ENCODE assay signal across 1 cellular context in the genomic region with DNA sequence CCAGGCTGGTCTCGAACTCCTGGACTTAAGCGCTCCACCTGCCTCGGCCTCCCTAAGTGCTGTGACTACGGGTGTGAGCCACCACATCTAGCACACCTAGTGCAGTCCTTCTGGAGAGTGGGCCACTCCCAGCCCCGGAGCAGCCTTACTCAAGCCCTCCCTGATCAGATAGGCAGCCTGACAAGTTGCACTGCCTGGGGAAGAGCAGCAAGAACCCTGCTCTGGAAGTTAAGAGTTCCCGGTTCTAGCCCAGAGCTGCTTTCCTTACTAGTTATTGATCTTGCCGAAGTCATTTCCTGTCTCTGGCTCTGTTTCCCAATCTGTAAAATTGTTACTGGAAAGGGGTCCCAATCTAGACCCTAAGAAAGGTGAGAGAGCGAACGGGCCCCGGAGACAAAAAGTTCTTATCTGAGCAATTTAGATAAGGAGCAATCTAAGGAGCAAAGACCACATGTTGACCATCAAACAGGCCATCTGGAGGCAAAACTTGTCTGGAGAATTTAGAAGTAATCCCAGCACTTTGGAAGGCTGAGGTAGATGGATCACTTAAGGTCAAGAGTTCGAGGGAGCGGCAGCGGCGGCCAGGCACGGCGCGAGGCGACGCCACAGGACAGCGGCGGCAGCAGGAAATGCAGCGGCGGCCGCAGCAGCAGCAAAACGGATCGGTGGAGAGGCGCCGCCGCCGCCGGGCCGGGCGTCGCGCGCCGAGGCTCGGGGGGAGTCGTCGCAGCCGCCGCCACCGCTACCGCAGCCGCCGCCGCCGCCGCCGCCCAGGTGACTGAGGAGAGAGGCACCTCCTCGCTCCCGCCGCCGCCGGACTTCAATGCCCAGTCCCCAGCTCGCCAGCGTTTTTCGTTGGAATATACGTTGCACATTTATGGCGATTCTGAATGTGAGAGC.
A peak's percentile ranks its signal among the peaks of the same experiment; 100 is the strongest.
TF ChIP-seq lines count a peak whose summit lies in the region.

No MANE protein-coding gene starts in this region.

TF ChIP-seq in K562, 482 proteins besides CTCF, POLR2A, EP300 and RAD21 (continued from another document and continues in another):
- TF ChIP-seq, protein P1, sequence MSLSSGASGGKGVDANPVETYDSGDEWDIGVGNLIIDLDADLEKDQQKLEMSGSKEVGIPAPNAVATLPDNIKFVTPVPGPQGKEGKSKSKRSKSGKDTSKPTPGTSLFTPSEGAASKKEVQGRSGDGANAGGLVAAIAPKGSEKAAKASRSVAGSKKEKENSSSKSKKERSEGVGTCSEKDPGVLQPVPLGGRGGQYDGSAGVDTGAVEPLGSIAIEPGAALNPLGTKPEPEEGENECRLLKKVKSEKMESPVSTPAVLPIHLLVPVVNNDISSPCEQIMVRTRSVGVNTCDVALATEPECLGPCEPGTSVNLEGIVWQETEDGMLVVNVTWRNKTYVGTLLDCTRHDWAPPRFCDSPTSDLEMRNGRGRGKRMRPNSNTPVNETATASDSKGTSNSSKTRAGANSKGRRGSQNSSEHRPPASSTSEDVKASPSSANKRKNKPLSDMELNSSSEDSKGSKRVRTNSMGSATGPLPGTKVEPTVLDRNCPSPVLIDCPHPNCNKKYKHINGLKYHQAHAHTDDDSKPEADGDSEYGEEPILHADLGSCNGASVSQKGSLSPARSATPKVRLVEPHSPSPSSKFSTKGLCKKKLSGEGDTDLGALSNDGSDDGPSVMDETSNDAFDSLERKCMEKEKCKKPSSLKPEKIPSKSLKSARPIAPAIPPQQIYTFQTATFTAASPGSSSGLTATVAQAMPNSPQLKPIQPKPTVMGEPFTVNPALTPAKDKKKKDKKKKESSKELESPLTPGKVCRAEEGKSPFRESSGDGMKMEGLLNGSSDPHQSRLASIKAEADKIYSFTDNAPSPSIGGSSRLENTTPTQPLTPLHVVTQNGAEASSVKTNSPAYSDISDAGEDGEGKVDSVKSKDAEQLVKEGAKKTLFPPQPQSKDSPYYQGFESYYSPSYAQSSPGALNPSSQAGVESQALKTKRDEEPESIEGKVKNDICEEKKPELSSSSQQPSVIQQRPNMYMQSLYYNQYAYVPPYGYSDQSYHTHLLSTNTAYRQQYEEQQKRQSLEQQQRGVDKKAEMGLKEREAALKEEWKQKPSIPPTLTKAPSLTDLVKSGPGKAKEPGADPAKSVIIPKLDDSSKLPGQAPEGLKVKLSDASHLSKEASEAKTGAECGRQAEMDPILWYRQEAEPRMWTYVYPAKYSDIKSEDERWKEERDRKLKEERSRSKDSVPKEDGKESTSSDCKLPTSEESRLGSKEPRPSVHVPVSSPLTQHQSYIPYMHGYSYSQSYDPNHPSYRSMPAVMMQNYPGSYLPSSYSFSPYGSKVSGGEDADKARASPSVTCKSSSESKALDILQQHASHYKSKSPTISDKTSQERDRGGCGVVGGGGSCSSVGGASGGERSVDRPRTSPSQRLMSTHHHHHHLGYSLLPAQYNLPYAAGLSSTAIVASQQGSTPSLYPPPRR (CRISPR knock-in tag; IDR thresholded peaks at IDR 0.05; ENCODE audit: borderline replicate concordance): no peak
- TF ChIP-seq POLR2H (tag; IDR thresholded peaks at IDR 0.05; ENCODE audit: low read depth) (0 out of 2 replicates have a peak, but pooled peaks have one; percentile 3), CEBPG (CRISPR knock-in tag; IDR thresholded peaks at IDR 0.05) (no peak), CEBPG (tag; conservative IDR thresholded peaks at IDR 0.05 in 1 of 2, IDR thresholded peaks at IDR 0.05 in 1 of 2) (no peak), SMARCC2 (IDR thresholded peaks at IDR 0.05; ENCODE audit: low read depth) (0 out of 2 replicates have a peak, but pooled peaks have one; percentile 38), ZNF212 (CRISPR knock-in tag; IDR thresholded peaks at IDR 0.05) (no peak), NR2C1 (IDR thresholded peaks at IDR 0.05) (no peak), NR2C1 (tag; IDR thresholded peaks at IDR 0.05) (peak; percentile 60), BCOR (IDR thresholded peaks at IDR 0.05) (peak; percentile 35; the same call in 1 of the 2 replicates), ZFP30 (CRISPR knock-in tag; IDR thresholded peaks at IDR 0.05; ENCODE audit: borderline replicate concordance) (no peak), NCOR1 (IDR thresholded peaks at IDR 0.05) (peak; percentile 65), GTF2F1 (IDR thresholded peaks at IDR 0.05; ENCODE audit: low read depth, low read length) (no peak), GATA2 (CRISPR knock-in tag; IDR thresholded peaks at IDR 0.05) (peak; percentile 39; the same call in 1 of the 2 replicates), YBX1 (IDR thresholded peaks at IDR 0.05) (no peak), SMC3 (conservative IDR thresholded peaks at IDR 0.05; ENCODE audit: insufficient read depth, low read depth, low read length) (no peak), SAP30 (IDR thresholded peaks at IDR 0.05; ENCODE audit: borderline replicate concordance, insufficient read depth, low read depth, low read length, poor library complexity, severe bottlenecking) (no peak), ATF7 (IDR thresholded peaks at IDR 0.05) (peak; percentile 27; the same call in 1 of the 2 replicates), ZBTB1 (CRISPR knock-in tag; IDR thresholded peaks at IDR 0.05; ENCODE audit: borderline replicate concordance, low read depth) (no peak), FOXM1 (IDR thresholded peaks at IDR 0.05; ENCODE audit: low read depth) (peak; percentile 54; the same call in 1 of the 2 replicates), FOXM1 (CRISPR knock-in tag; IDR thresholded peaks at IDR 0.05; ENCODE audit: low read depth) (no peak), DPF2 (IDR thresholded peaks at IDR 0.05) (peak; percentile 79), ESRRA (IDR thresholded peaks at IDR 0.05; ENCODE audit: borderline replicate concordance, low read depth) (peak; percentile 69; the same call in 1 of the 2 replicates), ZEB2 (IDR thresholded peaks at IDR 0.05) (peak; percentile 54; the same call in 1 of the 2 replicates), CBFA2T3 (IDR thresholded peaks at IDR 0.05) (peak; percentile 83), MAZ (CRISPR knock-in tag; conservative IDR thresholded peaks at IDR 0.05 in 1 of 2, IDR thresholded peaks at IDR 0.05 in 1 of 2) (0 out of 4 replicates have a peak, but pooled peaks of 1 of the 2 experiments have one; percentile 26), SMAD1 (IDR thresholded peaks at IDR 0.05; ENCODE audit: low read depth, low read length, partially characterized antibody) (no peak), ADNP (tag; IDR thresholded peaks at IDR 0.05) (peak; percentile 78; the same call in 1 of the 2 replicates), RUNX1 (IDR thresholded peaks at IDR 0.05; ENCODE audit: low read depth) (peak; percentile 48; the same call in 1 of the 2 replicates), HDAC2 (IDR thresholded peaks at IDR 0.05) (peak; percentile 81), STAT5B (CRISPR knock-in tag; IDR thresholded peaks at IDR 0.05) (no peak), LCOR (CRISPR knock-in tag; IDR thresholded peaks at IDR 0.05) (no peak), NR2C2 (CRISPR knock-in tag; IDR thresholded peaks at IDR 0.05) (no peak), NR2C2 (tag; IDR thresholded peaks at IDR 0.05) (peak; percentile 83), ZNF274 (IDR thresholded peaks at IDR 0.05; ENCODE audit: borderline replicate concordance, low read depth, low read length) (no peak), NCOA6 (IDR thresholded peaks at IDR 0.05) (no peak), HNRNPH1 (optimal IDR thresholded peaks at IDR 0.05; ENCODE audit: low read depth, low read length) (no peak), POLR3G (IDR thresholded peaks at IDR 0.05; ENCODE audit: extremely low read depth, insufficient read length, insufficient replicate concordance) (no peak)
- TF ChIP-seq, protein P2, sequence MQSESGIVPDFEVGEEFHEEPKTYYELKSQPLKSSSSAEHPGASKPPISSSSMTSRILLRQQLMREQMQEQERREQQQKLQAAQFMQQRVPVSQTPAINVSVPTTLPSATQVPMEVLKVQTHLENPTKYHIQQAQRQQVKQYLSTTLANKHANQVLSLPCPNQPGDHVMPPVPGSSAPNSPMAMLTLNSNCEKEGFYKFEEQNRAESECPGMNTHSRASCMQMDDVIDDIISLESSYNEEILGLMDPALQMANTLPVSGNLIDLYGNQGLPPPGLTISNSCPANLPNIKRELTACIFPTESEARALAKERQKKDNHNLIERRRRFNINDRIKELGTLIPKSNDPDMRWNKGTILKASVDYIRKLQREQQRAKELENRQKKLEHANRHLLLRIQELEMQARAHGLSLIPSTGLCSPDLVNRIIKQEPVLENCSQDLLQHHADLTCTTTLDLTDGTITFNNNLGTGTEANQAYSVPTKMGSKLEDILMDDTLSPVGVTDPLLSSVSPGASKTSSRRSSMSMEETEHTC (IDR thresholded peaks at IDR 0.05): 0 out of 2 replicates have a peak, but pooled peaks have one; percentile 7
- TF ChIP-seq, protein P3, sequence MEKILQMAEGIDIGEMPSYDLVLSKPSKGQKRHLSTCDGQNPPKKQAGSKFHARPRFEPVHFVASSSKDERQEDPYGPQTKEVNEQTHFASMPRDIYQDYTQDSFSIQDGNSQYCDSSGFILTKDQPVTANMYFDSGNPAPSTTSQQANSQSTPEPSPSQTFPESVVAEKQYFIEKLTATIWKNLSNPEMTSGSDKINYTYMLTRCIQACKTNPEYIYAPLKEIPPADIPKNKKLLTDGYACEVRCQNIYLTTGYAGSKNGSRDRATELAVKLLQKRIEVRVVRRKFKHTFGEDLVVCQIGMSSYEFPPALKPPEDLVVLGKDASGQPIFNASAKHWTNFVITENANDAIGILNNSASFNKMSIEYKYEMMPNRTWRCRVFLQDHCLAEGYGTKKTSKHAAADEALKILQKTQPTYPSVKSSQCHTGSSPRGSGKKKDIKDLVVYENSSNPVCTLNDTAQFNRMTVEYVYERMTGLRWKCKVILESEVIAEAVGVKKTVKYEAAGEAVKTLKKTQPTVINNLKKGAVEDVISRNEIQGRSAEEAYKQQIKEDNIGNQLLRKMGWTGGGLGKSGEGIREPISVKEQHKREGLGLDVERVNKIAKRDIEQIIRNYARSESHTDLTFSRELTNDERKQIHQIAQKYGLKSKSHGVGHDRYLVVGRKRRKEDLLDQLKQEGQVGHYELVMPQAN (IDR thresholded peaks at IDR 0.05; ENCODE audit: borderline replicate concordance): no peak
- TF ChIP-seq, protein P4, sequence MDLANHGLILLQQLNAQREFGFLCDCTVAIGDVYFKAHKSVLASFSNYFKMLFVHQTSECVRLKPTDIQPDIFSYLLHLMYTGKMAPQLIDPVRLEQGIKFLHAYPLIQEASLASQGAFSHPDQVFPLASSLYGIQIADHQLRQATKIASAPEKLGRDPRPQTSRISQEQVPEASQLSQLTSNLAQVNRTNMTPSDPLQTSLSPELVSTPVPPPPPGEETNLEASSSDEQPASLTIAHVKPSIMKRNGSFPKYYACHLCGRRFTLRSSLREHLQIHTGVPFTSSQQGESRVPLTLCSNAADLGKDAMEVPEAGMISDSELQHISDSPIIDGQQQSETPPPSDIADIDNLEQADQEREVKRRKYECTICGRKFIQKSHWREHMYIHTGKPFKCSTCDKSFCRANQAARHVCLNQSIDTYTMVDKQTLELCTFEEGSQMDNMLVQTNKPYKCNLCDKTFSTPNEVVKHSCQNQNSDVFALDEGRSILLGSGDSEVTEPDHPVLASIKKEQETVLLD (IDR thresholded peaks at IDR 0.05): 0 out of 2 replicates have a peak, but pooled peaks have one; percentile 17
- TF ChIP-seq, protein P5, sequence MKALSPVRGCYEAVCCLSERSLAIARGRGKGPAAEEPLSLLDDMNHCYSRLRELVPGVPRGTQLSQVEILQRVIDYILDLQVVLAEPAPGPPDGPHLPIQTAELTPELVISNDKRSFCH (CRISPR knock-in tag; IDR thresholded peaks at IDR 0.05): no peak
- TF ChIP-seq, protein P5 (tag; IDR thresholded peaks at IDR 0.05): 0 out of 2 replicates have a peak, but pooled peaks have one; percentile 37
- TF ChIP-seq, protein P6, sequence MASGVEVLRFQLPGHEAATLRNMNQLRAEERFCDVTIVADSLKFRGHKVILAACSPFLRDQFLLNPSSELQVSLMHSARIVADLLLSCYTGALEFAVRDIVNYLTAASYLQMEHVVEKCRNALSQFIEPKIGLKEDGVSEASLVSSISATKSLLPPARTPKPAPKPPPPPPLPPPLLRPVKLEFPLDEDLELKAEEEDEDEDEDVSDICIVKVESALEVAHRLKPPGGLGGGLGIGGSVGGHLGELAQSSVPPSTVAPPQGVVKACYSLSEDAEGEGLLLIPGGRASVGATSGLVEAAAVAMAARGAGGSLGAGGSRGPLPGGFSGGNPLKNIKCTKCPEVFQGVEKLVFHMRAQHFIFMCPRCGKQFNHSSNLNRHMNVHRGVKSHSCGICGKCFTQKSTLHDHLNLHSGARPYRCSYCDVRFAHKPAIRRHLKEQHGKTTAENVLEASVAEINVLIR (CRISPR knock-in tag; IDR thresholded peaks at IDR 0.05): no peak
- TF ChIP-seq, protein P7, sequence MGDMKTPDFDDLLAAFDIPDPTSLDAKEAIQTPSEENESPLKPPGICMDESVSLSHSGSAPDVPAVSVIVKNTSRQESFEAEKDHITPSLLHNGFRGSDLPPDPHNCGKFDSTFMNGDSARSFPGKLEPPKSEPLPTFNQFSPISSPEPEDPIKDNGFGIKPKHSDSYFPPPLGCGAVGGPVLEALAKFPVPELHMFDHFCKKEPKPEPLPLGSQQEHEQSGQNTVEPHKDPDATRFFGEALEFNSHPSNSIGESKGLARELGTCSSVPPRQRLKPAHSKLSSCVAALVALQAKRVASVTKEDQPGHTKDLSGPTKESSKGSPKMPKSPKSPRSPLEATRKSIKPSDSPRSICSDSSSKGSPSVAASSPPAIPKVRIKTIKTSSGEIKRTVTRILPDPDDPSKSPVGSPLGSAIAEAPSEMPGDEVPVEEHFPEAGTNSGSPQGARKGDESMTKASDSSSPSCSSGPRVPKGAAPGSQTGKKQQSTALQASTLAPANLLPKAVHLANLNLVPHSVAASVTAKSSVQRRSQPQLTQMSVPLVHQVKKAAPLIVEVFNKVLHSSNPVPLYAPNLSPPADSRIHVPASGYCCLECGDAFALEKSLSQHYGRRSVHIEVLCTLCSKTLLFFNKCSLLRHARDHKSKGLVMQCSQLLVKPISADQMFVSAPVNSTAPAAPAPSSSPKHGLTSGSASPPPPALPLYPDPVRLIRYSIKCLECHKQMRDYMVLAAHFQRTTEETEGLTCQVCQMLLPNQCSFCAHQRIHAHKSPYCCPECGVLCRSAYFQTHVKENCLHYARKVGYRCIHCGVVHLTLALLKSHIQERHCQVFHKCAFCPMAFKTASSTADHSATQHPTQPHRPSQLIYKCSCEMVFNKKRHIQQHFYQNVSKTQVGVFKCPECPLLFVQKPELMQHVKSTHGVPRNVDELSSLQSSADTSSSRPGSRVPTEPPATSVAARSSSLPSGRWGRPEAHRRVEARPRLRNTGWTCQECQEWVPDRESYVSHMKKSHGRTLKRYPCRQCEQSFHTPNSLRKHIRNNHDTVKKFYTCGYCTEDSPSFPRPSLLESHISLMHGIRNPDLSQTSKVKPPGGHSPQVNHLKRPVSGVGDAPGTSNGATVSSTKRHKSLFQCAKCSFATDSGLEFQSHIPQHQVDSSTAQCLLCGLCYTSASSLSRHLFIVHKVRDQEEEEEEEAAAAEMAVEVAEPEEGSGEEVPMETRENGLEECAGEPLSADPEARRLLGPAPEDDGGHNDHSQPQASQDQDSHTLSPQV (IDR thresholded peaks at IDR 0.05): peak; percentile 52; the same call in 1 of the 2 replicates
- TF ChIP-seq, protein P8, sequence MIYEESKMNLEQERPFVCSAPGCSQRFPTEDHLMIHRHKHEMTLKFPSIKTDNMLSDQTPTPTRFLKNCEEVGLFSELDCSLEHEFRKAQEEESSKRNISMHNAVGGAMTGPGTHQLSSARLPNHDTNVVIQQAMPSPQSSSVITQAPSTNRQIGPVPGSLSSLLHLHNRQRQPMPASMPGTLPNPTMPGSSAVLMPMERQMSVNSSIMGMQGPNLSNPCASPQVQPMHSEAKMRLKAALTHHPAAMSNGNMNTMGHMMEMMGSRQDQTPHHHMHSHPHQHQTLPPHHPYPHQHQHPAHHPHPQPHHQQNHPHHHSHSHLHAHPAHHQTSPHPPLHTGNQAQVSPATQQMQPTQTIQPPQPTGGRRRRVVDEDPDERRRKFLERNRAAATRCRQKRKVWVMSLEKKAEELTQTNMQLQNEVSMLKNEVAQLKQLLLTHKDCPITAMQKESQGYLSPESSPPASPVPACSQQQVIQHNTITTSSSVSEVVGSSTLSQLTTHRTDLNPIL (CRISPR knock-in tag; IDR thresholded peaks at IDR 0.05): no peak
